ENCODE assay signal across 1 cellular context in the genomic region with DNA sequence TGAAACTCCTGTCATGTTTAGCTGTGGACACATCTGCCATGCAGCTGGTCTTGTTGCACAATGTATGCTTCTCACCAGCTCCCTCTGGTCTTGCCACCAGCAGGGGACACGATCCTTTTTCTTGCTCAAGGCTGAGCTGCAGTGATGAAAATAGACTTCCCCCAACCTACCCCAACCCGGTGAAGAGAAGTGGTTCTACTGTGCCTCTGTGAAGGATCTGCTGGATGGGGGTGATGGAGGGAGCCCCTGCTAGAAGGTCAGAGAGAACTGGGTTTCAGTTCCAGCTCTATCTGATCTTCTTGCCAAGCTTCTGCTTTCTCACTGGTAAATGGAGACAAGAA.
TF ChIP-seq lines count a peak whose summit lies in the region.

No MANE protein-coding gene starts in this region.

TF ChIP-seq in GM23338, 12 proteins besides CTCF, POLR2A, EP300 and RAD21:
- TF ChIP-seq, protein P1, sequence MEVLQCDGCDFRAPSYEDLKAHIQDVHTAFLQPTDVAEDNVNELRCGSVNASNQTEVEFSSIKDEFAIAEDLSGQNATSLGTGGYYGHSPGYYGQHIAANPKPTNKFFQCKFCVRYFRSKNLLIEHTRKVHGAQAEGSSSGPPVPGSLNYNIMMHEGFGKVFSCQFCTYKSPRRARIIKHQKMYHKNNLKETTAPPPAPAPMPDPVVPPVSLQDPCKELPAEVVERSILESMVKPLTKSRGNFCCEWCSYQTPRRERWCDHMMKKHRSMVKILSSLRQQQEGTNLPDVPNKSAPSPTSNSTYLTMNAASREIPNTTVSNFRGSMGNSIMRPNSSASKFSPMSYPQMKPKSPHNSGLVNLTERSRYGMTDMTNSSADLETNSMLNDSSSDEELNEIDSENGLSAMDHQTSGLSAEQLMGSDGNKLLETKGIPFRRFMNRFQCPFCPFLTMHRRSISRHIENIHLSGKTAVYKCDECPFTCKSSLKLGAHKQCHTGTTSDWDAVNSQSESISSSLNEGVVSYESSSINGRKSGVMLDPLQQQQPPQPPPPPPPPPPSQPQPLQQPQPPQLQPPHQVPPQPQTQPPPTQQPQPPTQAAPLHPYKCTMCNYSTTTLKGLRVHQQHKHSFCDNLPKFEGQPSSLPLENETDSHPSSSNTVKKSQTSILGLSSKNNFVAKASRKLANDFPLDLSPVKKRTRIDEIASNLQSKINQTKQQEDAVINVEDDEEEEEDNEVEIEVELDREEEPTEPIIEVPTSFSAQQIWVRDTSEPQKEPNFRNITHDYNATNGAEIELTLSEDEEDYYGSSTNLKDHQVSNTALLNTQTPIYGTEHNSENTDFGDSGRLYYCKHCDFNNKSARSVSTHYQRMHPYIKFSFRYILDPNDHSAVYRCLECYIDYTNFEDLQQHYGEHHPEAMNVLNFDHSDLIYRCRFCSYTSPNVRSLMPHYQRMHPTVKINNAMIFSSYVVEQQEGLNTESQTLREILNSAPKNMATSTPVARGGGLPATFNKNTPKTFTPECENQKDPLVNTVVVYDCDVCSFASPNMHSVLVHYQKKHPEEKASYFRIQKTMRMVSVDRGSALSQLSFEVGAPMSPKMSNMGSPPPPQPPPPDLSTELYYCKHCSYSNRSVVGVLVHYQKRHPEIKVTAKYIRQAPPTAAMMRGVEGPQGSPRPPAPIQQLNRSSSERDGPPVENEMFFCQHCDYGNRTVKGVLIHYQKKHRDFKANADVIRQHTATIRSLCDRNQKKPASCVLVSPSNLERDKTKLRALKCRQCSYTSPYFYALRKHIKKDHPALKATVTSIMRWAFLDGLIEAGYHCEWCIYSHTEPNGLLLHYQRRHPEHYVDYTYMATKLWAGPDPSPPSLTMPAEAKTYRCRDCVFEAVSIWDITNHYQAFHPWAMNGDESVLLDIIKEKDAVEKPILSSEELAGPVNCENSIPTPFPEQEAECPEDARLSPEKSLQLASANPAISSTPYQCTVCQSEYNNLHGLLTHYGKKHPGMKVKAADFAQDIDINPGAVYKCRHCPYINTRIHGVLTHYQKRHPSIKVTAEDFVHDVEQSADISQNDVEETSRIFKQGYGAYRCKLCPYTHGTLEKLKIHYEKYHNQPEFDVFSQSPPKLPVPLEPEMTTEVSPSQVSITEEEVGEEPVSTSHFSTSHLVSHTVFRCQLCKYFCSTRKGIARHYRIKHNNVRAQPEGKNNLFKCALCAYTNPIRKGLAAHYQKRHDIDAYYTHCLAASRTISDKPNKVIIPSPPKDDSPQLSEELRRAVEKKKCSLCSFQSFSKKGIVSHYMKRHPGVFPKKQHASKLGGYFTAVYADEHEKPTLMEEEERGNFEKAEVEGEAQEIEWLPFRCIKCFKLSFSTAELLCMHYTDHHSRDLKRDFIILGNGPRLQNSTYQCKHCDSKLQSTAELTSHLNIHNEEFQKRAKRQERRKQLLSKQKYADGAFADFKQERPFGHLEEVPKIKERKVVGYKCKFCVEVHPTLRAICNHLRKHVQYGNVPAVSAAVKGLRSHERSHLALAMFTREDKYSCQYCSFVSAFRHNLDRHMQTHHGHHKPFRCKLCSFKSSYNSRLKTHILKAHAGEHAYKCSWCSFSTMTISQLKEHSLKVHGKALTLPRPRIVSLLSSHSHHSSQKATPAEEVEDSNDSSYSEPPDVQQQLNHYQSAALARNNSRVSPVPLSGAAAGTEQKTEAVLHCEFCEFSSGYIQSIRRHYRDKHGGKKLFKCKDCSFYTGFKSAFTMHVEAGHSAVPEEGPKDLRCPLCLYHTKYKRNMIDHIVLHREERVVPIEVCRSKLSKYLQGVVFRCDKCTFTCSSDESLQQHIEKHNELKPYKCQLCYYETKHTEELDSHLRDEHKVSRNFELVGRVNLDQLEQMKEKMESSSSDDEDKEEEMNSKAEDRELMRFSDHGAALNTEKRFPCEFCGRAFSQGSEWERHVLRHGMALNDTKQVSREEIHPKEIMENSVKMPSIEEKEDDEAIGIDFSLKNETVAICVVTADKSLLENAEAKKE (CRISPR knock-in tag; IDR thresholded peaks at IDR 0.05), result no peak
- TF ChIP-seq ZNF114 (CRISPR knock-in tag; IDR thresholded peaks at IDR 0.05) (no peak), ZNF331 (CRISPR knock-in tag; IDR thresholded peaks at IDR 0.05; ENCODE audit: low read depth) (no peak), EZH2 (IDR thresholded peaks at IDR 0.05; ENCODE audit: low read depth, unreplicated experiment) (no peak), JUNB (IDR thresholded peaks at IDR 0.05; ENCODE audit: unreplicated experiment) (no peak), STAT1 (IDR thresholded peaks at IDR 0.05; ENCODE audit: unreplicated experiment) (no peak), EZH2phosphoT487 (IDR thresholded peaks at IDR 0.05; ENCODE audit: unreplicated experiment) (no peak), NANOG (IDR thresholded peaks at IDR 0.05; ENCODE audit: borderline replicate concordance) (no peak), CREB1 (CRISPR knock-in tag; IDR thresholded peaks at IDR 0.05; ENCODE audit: low read depth) (no peak), POLR2AphosphoS5 (IDR thresholded peaks at IDR 0.05; ENCODE audit: low read depth) (no peak)
- TF ChIP-seq, protein P2, sequence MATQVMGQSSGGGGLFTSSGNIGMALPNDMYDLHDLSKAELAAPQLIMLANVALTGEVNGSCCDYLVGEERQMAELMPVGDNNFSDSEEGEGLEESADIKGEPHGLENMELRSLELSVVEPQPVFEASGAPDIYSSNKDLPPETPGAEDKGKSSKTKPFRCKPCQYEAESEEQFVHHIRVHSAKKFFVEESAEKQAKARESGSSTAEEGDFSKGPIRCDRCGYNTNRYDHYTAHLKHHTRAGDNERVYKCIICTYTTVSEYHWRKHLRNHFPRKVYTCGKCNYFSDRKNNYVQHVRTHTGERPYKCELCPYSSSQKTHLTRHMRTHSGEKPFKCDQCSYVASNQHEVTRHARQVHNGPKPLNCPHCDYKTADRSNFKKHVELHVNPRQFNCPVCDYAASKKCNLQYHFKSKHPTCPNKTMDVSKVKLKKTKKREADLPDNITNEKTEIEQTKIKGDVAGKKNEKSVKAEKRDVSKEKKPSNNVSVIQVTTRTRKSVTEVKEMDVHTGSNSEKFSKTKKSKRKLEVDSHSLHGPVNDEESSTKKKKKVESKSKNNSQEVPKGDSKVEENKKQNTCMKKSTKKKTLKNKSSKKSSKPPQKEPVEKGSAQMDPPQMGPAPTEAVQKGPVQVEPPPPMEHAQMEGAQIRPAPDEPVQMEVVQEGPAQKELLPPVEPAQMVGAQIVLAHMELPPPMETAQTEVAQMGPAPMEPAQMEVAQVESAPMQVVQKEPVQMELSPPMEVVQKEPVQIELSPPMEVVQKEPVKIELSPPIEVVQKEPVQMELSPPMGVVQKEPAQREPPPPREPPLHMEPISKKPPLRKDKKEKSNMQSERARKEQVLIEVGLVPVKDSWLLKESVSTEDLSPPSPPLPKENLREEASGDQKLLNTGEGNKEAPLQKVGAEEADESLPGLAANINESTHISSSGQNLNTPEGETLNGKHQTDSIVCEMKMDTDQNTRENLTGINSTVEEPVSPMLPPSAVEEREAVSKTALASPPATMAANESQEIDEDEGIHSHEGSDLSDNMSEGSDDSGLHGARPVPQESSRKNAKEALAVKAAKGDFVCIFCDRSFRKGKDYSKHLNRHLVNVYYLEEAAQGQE (IDR thresholded peaks at IDR 0.05; ENCODE audit: unreplicated experiment), result no peak
- TF ChIP-seq, protein P3, sequence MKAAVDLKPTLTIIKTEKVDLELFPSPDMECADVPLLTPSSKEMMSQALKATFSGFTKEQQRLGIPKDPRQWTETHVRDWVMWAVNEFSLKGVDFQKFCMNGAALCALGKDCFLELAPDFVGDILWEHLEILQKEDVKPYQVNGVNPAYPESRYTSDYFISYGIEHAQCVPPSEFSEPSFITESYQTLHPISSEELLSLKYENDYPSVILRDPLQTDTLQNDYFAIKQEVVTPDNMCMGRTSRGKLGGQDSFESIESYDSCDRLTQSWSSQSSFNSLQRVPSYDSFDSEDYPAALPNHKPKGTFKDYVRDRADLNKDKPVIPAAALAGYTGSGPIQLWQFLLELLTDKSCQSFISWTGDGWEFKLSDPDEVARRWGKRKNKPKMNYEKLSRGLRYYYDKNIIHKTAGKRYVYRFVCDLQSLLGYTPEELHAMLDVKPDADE (IDR thresholded peaks at IDR 0.05), result no peak
